4 cellular contexts compared by ENCODE assay signal in the genomic region with DNA sequence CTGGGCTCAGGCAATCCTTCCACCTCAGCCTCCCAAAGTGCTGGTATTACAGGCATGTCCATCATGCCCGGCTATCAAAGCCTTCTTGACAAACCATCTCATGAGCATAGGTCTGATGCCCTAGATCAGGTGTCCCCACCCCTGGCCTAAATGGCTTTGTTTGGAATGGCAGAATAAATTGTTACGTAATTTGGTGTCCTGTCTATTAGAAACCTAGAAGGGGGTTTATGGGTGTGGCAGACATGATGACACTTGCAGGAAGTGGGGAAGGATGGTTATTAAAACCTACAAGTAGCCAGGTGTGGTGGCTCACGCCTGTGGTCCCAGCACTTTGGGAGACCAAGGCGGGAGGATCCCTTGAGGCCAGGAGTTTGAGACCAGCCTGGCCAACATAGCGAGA.
"Had no signal": no experiment of that assay in that cellular context is flagged by ENCODE, and none has a peak within 500 bp of the region (broad histone marks: within the 10 kb centered on the region; RNA-seq: fewer than 3 reads in every experiment).

No MANE protein-coding gene starts in this region.

- H3K4me2 ChIP-seq: GM23338 had no signal

- DNase-seq: H9, HCEC 1CT, IMR-90 had no signal

- H3K4me3 ChIP-seq: GM23338 had no signal

- ATAC-seq: GM23338 had no signal
